ENCODE assay signal across 16 cellular contexts in the genomic region with DNA sequence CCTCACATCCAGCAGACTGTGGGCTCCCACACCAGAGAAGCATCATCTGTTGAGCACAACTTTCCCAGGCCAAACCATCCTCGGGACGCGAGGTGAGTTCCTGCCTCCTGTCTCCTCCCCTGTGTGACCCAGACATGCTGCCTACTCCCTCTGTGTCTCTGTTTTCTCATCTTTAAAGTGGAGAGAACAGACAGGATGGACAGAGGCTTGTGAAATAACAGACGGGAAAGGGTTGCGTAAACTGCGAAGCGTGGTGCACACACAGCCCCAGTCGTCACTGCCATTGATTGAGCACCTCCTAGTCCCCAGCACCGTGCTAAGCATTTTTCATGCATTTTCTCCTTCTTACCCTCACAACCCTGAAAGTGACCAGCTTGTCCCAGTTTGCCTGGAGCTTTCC. TPM values are rescaled to one million over a fixed set of nuclear protein-coding genes. Genes with fewer than 3 reads are reported as not detected.
"Had no signal": no experiment of that assay in that cellular context is flagged by ENCODE, and none has a peak within 500 bp of the region (broad histone marks: within the 10 kb centered on the region; RNA-seq: fewer than 3 reads in every experiment).

No MANE protein-coding gene starts in this region.

- H3K36me3 ChIP-seq: cardiac muscle cell, heart left ventricle, left lung had no signal

- FAIRE-seq: astrocyte, frontal cortex, islet of Langerhans, urothelium cell line had no signal

- DNase-seq: activated CD8-positive, alpha-beta memory T cell treated with anti-CD3 and anti-CD28 coated beads, Interleukin-2, amount 50 U/mL, for 4 hours; activated CD8-positive, alpha-beta T cell treated with anti-CD3 and anti-CD28 coated beads for 36 hours; activated naive CD8-positive, alpha-beta T cell treated with anti-CD3 and anti-CD28 coated beads, Interleukin-2, amount 10 ng/mL, durations not matched to agents 7 days and 5 days; effector CD8-positive, alpha-beta T cell; heart left ventricle; left lung; T-helper 9 cell had no signal

- H3K4me1 Mint-ChIP-seq: nephron had no signal

- ATAC-seq: activated CD8-positive, alpha-beta T cell treated with anti-CD3 and anti-CD28 coated beads for 36 hours; heart left ventricle; left lung had no signal

- H3K4me3 ChIP-seq: cardiac muscle cell, coronary artery, heart left ventricle, left lung had no signal

- H3K4me3 Mint-ChIP-seq: activated CD8-positive, alpha-beta T cell treated with anti-CD3 and anti-CD28 coated beads for 36 hours; activated naive CD8-positive, alpha-beta T cell treated with anti-CD3 and anti-CD28 coated beads, Interleukin-2, amount 10 ng/mL, durations not matched to agents 7 days and 5 days; memory B cell; nephron had no signal

- H3K4me1 ChIP-seq: heart left ventricle had no signal

- H3K27ac ChIP-seq: cardiac muscle cell, coronary artery, heart left ventricle, left lung had no signal

- H3K9me3 Mint-ChIP-seq: activated CD8-positive, alpha-beta T cell treated with anti-CD3 and anti-CD28 coated beads for 36 hours; activated naive CD8-positive, alpha-beta T cell treated with anti-CD3 and anti-CD28 coated beads, Interleukin-2, amount 10 ng/mL, durations not matched to agents 7 days and 5 days; memory B cell; nephron had no signal

- H3K9me3 ChIP-seq: heart left ventricle, left lung had no signal

- H3K36me3 Mint-ChIP-seq: activated naive CD8-positive, alpha-beta T cell treated with anti-CD3 and anti-CD28 coated beads, Interleukin-2, amount 10 ng/mL, durations not matched to agents 7 days and 5 days; memory B cell had no signal

- H3K27ac Mint-ChIP-seq: activated CD8-positive, alpha-beta T cell treated with anti-CD3 and anti-CD28 coated beads for 36 hours; activated naive CD8-positive, alpha-beta T cell treated with anti-CD3 and anti-CD28 coated beads, Interleukin-2, amount 10 ng/mL, durations not matched to agents 7 days and 5 days; memory B cell; nephron had no signal

RNA-seq across cellular contexts. Expression of gene LMX1B, which starts 52.1 kb away (rescaled TPM):
- total RNA-seq: activated CD8-positive, alpha-beta T cell treated with anti-CD3 and anti-CD28 coated beads for 36 hours; activated naive CD8-positive, alpha-beta T cell treated with anti-CD3 and anti-CD28 coated beads, Interleukin-2, amount 10 ng/mL, durations not matched to agents 7 days and 5 days; cardiac muscle cell; fibroblast of lung had no signal
- polyA plus RNA-seq: cardiac muscle cell, fibroblast of lung had no signal
